In the genomic region with DNA sequence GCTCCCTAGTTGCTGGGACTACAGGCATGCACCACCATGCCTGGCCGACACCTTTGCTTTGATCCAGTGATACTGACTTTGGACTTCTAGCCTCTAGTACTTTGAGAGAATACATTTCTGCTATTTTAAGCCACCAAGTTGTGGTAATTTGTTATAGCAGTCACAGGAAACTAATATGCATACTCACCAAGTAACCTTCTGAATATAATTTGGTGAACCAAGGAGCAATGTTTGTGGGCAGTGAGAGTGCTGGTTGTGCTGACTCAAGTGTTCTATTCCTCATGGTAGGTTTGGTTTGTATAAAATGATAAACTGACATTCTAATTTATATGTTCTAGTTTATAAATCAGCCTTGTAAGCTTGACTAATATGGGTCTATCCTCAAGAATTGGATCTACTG, we compare ENCODE assay signal across 26 cellular contexts. TPM values are rescaled to one million over a fixed set of nuclear protein-coding genes. Genes with fewer than 3 reads are reported as not detected.
"Had no signal": no experiment of that assay in that cellular context is flagged by ENCODE, and none has a peak within 500 bp of the region (broad histone marks: within the 10 kb centered on the region; RNA-seq: fewer than 3 reads in every experiment).

No MANE protein-coding gene starts in this region.

- H3K9me3 Mint-ChIP-seq: activated CD4-positive, alpha-beta memory T cell treated with anti-CD3 and anti-CD28 coated beads for 36 hours; activated CD4-positive, alpha-beta T cell treated with anti-CD3 and anti-CD28 coated beads, Interleukin-2, amount 10 ng/mL, durations not matched to agents 24 days and 14 days had no signal

- H3K9me3 ChIP-seq: ascending aorta, breast epithelium, colonic mucosa, esophagus squamous epithelium had no signal

- H3K27me3 ChIP-seq: ascending aorta, breast epithelium, cardiac muscle cell, colonic mucosa, esophagus squamous epithelium had no signal

- H3K36me3 Mint-ChIP-seq: activated CD4-positive, alpha-beta memory T cell treated with anti-CD3 and anti-CD28 coated beads for 36 hours; activated naive CD8-positive, alpha-beta T cell; brain had no signal

- ATAC-seq: activated CD4-positive, alpha-beta T cell treated with anti-CD3 and anti-CD28 coated beads for 36 hours had no signal

- H3K27ac Mint-ChIP-seq: activated CD4-positive, alpha-beta memory T cell treated with anti-CD3 and anti-CD28 coated beads for 36 hours; activated CD4-positive, alpha-beta T cell treated with anti-CD3 and anti-CD28 coated beads for 36 hours; activated CD4-positive, alpha-beta T cell treated with anti-CD3 and anti-CD28 coated beads, Interleukin-2, amount 10 ng/mL, durations not matched to agents 24 days and 14 days; activated naive CD8-positive, alpha-beta T cell; brain had no signal

- H3K27ac ChIP-seq: ascending aorta, breast epithelium, cardiac muscle cell, colonic mucosa, epithelial cell of prostate, esophagus squamous epithelium had no signal

- H3K27me3 Mint-ChIP-seq: activated CD4-positive, alpha-beta memory T cell treated with anti-CD3 and anti-CD28 coated beads for 36 hours; activated CD4-positive, alpha-beta T cell treated with anti-CD3 and anti-CD28 coated beads for 36 hours; activated CD4-positive, alpha-beta T cell treated with anti-CD3 and anti-CD28 coated beads, Interleukin-2, amount 10 ng/mL, durations not matched to agents 24 days and 14 days; activated naive CD8-positive, alpha-beta T cell had no signal

- H3K36me3 ChIP-seq: ascending aorta, breast epithelium, cardiac muscle cell, colonic mucosa, esophagus squamous epithelium had no signal

- H3K4me3 Mint-ChIP-seq: activated CD4-positive, alpha-beta memory T cell treated with anti-CD3 and anti-CD28 coated beads for 36 hours; activated CD4-positive, alpha-beta T cell treated with anti-CD3 and anti-CD28 coated beads for 36 hours; activated CD4-positive, alpha-beta T cell treated with anti-CD3 and anti-CD28 coated beads, Interleukin-2, amount 10 ng/mL, durations not matched to agents 24 days and 14 days; activated naive CD8-positive, alpha-beta T cell; brain had no signal

- DNase-seq: activated CD4-positive, alpha-beta memory T cell treated with anti-CD3 and anti-CD28 coated beads for 36 hours; activated CD4-positive, alpha-beta T cell treated with anti-CD3 and anti-CD28 coated beads for 36 hours; activated CD4-positive, alpha-beta T cell treated with anti-CD3 and anti-CD28 coated beads, Interleukin-2, amount 10 ng/mL, durations not matched to agents 24 days and 14 days; activated CD4-positive, CD25-positive, alpha-beta regulatory T cell; activated CD4-positive, CD25-positive, alpha-beta regulatory T cell treated with anti-CD3 and anti-CD28 coated beads, Interleukin-2, amount 50 U/mL, for 72 hours; activated CD8-positive, alpha-beta memory T cell treated with anti-CD3 and anti-CD28 coated beads for 24 hours; activated gamma-delta T cell; activated naive CD4-positive, alpha-beta T cell treated with anti-CD3 and anti-CD28 coated beads, Interleukin-2, amount 50 U/mL, for 16 hours; activated naive CD4-positive, alpha-beta T cell treated with Interleukin-2 at 50 U/mL for 16 hours; activated T-cell treated with anti-CD3 and anti-CD28 coated beads, Interleukin-2, amount 50 U/mL, for 1 hour; activated T-cell treated with anti-CD3 and anti-CD28 coated beads, Interleukin-2, amount 50 U/mL, for 48 hours; central memory CD4-positive, alpha-beta T cell; cerebellar nuclear complex; colonic mucosa; effector CD8-positive, alpha-beta T cell; esophagus squamous epithelium; foreskin fibroblast; head of caudate nucleus had no signal

- H3K4me3 ChIP-seq: ascending aorta, breast epithelium, cardiac muscle cell, colonic mucosa, esophagus squamous epithelium had no signal

- H3K4me1 ChIP-seq: ascending aorta, breast epithelium, colonic mucosa had no signal

- H3K4me1 Mint-ChIP-seq: brain had no signal

RNA-seq across cellular contexts. Expression of a gene that starts 42.4 kb away (rescaled TPM):
- total RNA-seq: activated CD4-positive, alpha-beta T cell treated with anti-CD3 and anti-CD28 coated beads for 36 hours; activated CD4-positive, alpha-beta T cell treated with anti-CD3 and anti-CD28 coated beads, Interleukin-2, amount 10 ng/mL, durations not matched to agents 24 days and 14 days; cardiac muscle cell; frontal cortex; T-helper 1 cell treated with Interleukin-12 subunit alpha and Interleukin-12 subunit beta and Interleukin-4 antibody, amounts not matched to agents 30 ng/mL and 1 ng/mL, for 36 hours had no signal
